In the genomic region with DNA sequence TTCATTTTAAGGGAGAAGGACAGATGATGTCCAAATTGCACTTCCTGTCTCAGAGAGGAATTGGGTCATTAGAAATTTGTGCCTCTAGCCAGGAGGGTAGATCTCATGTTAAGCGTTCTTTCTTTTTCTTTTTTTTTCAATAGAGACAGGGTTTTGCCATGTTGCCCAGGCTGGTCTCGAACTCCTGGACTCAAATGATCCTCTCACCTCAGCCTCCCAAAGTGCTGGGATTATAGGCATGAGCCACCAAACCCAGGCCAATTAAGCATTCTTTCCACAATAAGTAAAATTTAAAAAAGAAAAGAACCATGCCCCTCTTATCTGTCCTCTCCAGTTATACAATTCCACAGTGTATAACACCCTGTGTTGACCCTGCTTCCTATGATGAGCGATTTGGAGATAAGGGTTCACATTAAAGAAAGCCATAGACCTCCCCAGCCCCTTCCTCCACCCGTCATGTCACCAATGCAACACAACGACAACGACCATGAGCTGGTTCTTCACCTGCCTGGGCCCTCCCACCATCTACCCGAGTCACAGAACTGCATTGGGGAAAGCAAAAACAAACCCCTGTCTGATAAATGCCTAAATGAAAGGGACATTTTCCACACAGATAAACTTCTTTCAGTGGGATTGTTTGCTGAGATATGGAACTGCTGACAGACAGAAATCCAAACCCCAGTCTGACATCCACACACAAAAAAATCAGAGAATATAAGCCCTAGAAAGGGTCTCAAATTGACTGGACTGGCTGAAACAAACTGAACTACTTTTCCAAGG, we compare ENCODE assay signal across 1 cellular context.
TF ChIP-seq lines count a peak whose summit lies in the region.

No MANE protein-coding gene starts in this region.

TF ChIP-seq in K562, 482 proteins besides CTCF, POLR2A, EP300 and RAD21 (continued from another document and continues in another):
- TF ChIP-seq, protein P1, sequence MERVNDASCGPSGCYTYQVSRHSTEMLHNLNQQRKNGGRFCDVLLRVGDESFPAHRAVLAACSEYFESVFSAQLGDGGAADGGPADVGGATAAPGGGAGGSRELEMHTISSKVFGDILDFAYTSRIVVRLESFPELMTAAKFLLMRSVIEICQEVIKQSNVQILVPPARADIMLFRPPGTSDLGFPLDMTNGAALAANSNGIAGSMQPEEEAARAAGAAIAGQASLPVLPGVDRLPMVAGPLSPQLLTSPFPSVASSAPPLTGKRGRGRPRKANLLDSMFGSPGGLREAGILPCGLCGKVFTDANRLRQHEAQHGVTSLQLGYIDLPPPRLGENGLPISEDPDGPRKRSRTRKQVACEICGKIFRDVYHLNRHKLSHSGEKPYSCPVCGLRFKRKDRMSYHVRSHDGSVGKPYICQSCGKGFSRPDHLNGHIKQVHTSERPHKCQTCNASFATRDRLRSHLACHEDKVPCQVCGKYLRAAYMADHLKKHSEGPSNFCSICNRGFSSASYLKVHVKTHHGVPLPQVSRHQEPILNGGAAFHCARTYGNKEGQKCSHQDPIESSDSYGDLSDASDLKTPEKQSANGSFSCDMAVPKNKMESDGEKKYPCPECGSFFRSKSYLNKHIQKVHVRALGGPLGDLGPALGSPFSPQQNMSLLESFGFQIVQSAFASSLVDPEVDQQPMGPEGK (CRISPR knock-in tag; IDR thresholded peaks at IDR 0.05; ENCODE audit: borderline replicate concordance): no peak
- TF ChIP-seq, protein P2, sequence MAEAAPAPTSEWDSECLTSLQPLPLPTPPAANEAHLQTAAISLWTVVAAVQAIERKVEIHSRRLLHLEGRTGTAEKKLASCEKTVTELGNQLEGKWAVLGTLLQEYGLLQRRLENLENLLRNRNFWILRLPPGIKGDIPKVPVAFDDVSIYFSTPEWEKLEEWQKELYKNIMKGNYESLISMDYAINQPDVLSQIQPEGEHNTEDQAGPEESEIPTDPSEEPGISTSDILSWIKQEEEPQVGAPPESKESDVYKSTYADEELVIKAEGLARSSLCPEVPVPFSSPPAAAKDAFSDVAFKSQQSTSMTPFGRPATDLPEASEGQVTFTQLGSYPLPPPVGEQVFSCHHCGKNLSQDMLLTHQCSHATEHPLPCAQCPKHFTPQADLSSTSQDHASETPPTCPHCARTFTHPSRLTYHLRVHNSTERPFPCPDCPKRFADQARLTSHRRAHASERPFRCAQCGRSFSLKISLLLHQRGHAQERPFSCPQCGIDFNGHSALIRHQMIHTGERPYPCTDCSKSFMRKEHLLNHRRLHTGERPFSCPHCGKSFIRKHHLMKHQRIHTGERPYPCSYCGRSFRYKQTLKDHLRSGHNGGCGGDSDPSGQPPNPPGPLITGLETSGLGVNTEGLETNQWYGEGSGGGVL (CRISPR knock-in tag; IDR thresholded peaks at IDR 0.05): no peak
- TF ChIP-seq SMARCC2 (IDR thresholded peaks at IDR 0.05; ENCODE audit: low read depth) (no peak), ARID1B (IDR thresholded peaks at IDR 0.05) (peak; percentile 76), ARID2 (IDR thresholded peaks at IDR 0.05) (no peak), NFXL1 (CRISPR knock-in tag; IDR thresholded peaks at IDR 0.05) (no peak), ZNF174 (CRISPR knock-in tag; IDR thresholded peaks at IDR 0.05) (no peak), MEIS2 (IDR thresholded peaks at IDR 0.05; ENCODE audit: partially characterized antibody) (peak; percentile 67), STAT5B (CRISPR knock-in tag; IDR thresholded peaks at IDR 0.05) (no peak), FOSL1 (tag; conservative IDR thresholded peaks at IDR 0.05) (0 out of 2 replicates have a peak, but pooled peaks have one; percentile 27), SIRT6 (IDR thresholded peaks at IDR 0.05; ENCODE audit: low read depth, low read length) (no peak), CBFA2T2 (conservative IDR thresholded peaks at IDR 0.05) (peak; percentile 59), ZNF586 (CRISPR knock-in tag; conservative IDR thresholded peaks at IDR 0.05) (no peak), NFYB (IDR thresholded peaks at IDR 0.05; ENCODE audit: extremely low read depth, insufficient read length) (no peak), ZNF707 (CRISPR knock-in tag; conservative IDR thresholded peaks at IDR 0.05) (no peak), ETV6 (IDR thresholded peaks at IDR 0.05; ENCODE audit: borderline replicate concordance in 1 of 2, low read depth in 2 of 2, low read length in 1 of 2) (no peak), ETV6 (CRISPR knock-in tag; IDR thresholded peaks at IDR 0.05; ENCODE audit: borderline replicate concordance) (no peak), ZNF140 (CRISPR knock-in tag; IDR thresholded peaks at IDR 0.05) (no peak), RBM17 (IDR thresholded peaks at IDR 0.05; ENCODE audit: borderline replicate concordance, low read depth, low read length) (no peak), ATF7 (IDR thresholded peaks at IDR 0.05) (no peak), FOXM1 (IDR thresholded peaks at IDR 0.05; ENCODE audit: low read depth) (no peak), FOXM1 (CRISPR knock-in tag; IDR thresholded peaks at IDR 0.05; ENCODE audit: low read depth) (no peak), CEBPG (CRISPR knock-in tag; IDR thresholded peaks at IDR 0.05) (no peak), CEBPG (tag; conservative IDR thresholded peaks at IDR 0.05 in 1 of 2, IDR thresholded peaks at IDR 0.05 in 1 of 2) (no peak), KDM2B (CRISPR knock-in tag; IDR thresholded peaks at IDR 0.05) (no peak), MAFK (IDR thresholded peaks at IDR 0.05; ENCODE audit: low read length) (peak; percentile 2; the same call in 1 of the 2 replicates), MTA2 (IDR thresholded peaks at IDR 0.05; ENCODE audit: low read depth) (0 out of 2 replicates have a peak, but pooled peaks have one; percentile 21), MECOM (CRISPR knock-in tag; IDR thresholded peaks at IDR 0.05) (no peak), ZKSCAN8 (CRISPR knock-in tag; IDR thresholded peaks at IDR 0.05) (no peak), MAFG (tag; conservative IDR thresholded peaks at IDR 0.05) (peak; percentile 43; the same call in 1 of the 2 replicates), ZFPM2 (CRISPR knock-in tag; IDR thresholded peaks at IDR 0.05) (no peak)
- TF ChIP-seq, protein P3, sequence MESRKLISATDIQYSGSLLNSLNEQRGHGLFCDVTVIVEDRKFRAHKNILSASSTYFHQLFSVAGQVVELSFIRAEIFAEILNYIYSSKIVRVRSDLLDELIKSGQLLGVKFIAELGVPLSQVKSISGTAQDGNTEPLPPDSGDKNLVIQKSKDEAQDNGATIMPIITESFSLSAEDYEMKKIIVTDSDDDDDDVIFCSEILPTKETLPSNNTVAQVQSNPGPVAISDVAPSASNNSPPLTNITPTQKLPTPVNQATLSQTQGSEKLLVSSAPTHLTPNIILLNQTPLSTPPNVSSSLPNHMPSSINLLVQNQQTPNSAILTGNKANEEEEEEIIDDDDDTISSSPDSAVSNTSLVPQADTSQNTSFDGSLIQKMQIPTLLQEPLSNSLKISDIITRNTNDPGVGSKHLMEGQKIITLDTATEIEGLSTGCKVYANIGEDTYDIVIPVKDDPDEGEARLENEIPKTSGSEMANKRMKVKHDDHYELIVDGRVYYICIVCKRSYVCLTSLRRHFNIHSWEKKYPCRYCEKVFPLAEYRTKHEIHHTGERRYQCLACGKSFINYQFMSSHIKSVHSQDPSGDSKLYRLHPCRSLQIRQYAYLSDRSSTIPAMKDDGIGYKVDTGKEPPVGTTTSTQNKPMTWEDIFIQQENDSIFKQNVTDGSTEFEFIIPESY (CRISPR knock-in tag; IDR thresholded peaks at IDR 0.05): no peak
- TF ChIP-seq, protein P4, sequence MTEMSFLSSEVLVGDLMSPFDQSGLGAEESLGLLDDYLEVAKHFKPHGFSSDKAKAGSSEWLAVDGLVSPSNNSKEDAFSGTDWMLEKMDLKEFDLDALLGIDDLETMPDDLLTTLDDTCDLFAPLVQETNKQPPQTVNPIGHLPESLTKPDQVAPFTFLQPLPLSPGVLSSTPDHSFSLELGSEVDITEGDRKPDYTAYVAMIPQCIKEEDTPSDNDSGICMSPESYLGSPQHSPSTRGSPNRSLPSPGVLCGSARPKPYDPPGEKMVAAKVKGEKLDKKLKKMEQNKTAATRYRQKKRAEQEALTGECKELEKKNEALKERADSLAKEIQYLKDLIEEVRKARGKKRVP (CRISPR knock-in tag; IDR thresholded peaks at IDR 0.05): no peak
- TF ChIP-seq, protein P5, sequence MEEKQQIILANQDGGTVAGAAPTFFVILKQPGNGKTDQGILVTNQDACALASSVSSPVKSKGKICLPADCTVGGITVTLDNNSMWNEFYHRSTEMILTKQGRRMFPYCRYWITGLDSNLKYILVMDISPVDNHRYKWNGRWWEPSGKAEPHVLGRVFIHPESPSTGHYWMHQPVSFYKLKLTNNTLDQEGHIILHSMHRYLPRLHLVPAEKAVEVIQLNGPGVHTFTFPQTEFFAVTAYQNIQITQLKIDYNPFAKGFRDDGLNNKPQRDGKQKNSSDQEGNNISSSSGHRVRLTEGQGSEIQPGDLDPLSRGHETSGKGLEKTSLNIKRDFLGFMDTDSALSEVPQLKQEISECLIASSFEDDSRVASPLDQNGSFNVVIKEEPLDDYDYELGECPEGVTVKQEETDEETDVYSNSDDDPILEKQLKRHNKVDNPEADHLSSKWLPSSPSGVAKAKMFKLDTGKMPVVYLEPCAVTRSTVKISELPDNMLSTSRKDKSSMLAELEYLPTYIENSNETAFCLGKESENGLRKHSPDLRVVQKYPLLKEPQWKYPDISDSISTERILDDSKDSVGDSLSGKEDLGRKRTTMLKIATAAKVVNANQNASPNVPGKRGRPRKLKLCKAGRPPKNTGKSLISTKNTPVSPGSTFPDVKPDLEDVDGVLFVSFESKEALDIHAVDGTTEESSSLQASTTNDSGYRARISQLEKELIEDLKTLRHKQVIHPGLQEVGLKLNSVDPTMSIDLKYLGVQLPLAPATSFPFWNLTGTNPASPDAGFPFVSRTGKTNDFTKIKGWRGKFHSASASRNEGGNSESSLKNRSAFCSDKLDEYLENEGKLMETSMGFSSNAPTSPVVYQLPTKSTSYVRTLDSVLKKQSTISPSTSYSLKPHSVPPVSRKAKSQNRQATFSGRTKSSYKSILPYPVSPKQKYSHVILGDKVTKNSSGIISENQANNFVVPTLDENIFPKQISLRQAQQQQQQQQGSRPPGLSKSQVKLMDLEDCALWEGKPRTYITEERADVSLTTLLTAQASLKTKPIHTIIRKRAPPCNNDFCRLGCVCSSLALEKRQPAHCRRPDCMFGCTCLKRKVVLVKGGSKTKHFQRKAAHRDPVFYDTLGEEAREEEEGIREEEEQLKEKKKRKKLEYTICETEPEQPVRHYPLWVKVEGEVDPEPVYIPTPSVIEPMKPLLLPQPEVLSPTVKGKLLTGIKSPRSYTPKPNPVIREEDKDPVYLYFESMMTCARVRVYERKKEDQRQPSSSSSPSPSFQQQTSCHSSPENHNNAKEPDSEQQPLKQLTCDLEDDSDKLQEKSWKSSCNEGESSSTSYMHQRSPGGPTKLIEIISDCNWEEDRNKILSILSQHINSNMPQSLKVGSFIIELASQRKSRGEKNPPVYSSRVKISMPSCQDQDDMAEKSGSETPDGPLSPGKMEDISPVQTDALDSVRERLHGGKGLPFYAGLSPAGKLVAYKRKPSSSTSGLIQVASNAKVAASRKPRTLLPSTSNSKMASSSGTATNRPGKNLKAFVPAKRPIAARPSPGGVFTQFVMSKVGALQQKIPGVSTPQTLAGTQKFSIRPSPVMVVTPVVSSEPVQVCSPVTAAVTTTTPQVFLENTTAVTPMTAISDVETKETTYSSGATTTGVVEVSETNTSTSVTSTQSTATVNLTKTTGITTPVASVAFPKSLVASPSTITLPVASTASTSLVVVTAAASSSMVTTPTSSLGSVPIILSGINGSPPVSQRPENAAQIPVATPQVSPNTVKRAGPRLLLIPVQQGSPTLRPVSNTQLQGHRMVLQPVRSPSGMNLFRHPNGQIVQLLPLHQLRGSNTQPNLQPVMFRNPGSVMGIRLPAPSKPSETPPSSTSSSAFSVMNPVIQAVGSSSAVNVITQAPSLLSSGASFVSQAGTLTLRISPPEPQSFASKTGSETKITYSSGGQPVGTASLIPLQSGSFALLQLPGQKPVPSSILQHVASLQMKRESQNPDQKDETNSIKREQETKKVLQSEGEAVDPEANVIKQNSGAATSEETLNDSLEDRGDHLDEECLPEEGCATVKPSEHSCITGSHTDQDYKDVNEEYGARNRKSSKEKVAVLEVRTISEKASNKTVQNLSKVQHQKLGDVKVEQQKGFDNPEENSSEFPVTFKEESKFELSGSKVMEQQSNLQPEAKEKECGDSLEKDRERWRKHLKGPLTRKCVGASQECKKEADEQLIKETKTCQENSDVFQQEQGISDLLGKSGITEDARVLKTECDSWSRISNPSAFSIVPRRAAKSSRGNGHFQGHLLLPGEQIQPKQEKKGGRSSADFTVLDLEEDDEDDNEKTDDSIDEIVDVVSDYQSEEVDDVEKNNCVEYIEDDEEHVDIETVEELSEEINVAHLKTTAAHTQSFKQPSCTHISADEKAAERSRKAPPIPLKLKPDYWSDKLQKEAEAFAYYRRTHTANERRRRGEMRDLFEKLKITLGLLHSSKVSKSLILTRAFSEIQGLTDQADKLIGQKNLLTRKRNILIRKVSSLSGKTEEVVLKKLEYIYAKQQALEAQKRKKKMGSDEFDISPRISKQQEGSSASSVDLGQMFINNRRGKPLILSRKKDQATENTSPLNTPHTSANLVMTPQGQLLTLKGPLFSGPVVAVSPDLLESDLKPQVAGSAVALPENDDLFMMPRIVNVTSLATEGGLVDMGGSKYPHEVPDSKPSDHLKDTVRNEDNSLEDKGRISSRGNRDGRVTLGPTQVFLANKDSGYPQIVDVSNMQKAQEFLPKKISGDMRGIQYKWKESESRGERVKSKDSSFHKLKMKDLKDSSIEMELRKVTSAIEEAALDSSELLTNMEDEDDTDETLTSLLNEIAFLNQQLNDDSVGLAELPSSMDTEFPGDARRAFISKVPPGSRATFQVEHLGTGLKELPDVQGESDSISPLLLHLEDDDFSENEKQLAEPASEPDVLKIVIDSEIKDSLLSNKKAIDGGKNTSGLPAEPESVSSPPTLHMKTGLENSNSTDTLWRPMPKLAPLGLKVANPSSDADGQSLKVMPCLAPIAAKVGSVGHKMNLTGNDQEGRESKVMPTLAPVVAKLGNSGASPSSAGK (IDR thresholded peaks at IDR 0.05): no peak
- TF ChIP-seq, protein P6, sequence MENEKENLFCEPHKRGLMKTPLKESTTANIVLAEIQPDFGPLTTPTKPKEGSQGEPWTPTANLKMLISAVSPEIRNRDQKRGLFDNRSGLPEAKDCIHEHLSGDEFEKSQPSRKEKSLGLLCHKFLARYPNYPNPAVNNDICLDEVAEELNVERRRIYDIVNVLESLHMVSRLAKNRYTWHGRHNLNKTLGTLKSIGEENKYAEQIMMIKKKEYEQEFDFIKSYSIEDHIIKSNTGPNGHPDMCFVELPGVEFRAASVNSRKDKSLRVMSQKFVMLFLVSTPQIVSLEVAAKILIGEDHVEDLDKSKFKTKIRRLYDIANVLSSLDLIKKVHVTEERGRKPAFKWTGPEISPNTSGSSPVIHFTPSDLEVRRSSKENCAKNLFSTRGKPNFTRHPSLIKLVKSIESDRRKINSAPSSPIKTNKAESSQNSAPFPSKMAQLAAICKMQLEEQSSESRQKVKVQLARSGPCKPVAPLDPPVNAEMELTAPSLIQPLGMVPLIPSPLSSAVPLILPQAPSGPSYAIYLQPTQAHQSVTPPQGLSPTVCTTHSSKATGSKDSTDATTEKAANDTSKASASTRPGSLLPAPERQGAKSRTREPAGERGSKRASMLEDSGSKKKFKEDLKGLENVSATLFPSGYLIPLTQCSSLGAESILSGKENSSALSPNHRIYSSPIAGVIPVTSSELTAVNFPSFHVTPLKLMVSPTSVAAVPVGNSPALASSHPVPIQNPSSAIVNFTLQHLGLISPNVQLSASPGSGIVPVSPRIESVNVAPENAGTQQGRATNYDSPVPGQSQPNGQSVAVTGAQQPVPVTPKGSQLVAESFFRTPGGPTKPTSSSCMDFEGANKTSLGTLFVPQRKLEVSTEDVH (IDR thresholded peaks at IDR 0.05; ENCODE audit: low read depth, partially characterized antibody): no peak
